22 cellular contexts compared by ENCODE assay signal in genomic region chr11:8127442-8127841, GRCh38. TPM values are rescaled to one million over a fixed set of nuclear protein-coding genes. Genes with fewer than 3 reads are reported as not detected.
"Had no signal": no experiment of that assay in that cellular context is flagged by ENCODE, and none has a peak within 500 bp of the region (broad histone marks: within the 10 kb centered on the region; RNA-seq: fewer than 3 reads in every experiment).

No MANE protein-coding gene starts in this region.

- H3K9me3 Mint-ChIP-seq: dendritic cell treated with granulocyte-macrophage colony-stimulating factor and Interleukin-4, amounts not matched to agents 40 ng/mL and 50 ng/mL, for 4 days; effector memory CD8-positive, alpha-beta T cell; natural killer cell treated with Interleukin-12 subunit alpha and Interleukin-12 subunit beta and Interleukin-15 and Interleukin-18, amount 100 ng/mL, for 72 hours; stimulated activated naive B cell treated with anti-CD40 and anti-IgM and Interleukin-4, amounts not matched to agents 10 μg/mL and 1 μg/mL and 100 μg/mL, for 72 hours had no signal

- H3K27ac Mint-ChIP-seq: dendritic cell treated with granulocyte-macrophage colony-stimulating factor and Interleukin-4, amounts not matched to agents 40 ng/mL and 50 ng/mL, for 4 days; effector memory CD8-positive, alpha-beta T cell; natural killer cell treated with Interleukin-12 subunit alpha and Interleukin-12 subunit beta and Interleukin-15 and Interleukin-18, amount 100 ng/mL, for 72 hours; stimulated activated naive B cell treated with anti-CD40 and anti-IgM and Interleukin-4, amounts not matched to agents 10 μg/mL and 1 μg/mL and 100 μg/mL, for 72 hours had no signal

- H3K4me3 ChIP-seq: heart right ventricle, psoas muscle, right lobe of liver, stomach, thoracic aorta, transverse colon had no signal

- H3K36me3 ChIP-seq: heart right ventricle, right lobe of liver, thoracic aorta, transverse colon had no signal

- H2AFZ ChIP-seq: parathyroid adenoma had no signal

- DNase-seq: cerebellar nuclear complex; effector memory CD8-positive, alpha-beta T cell; heart right ventricle; hypothalamus; kidney glomerular epithelial cell; mammary epithelial cell; midbrain; psoas muscle; retina; right lobe of liver; stimulated activated CD4-positive, alpha-beta T cell treated with anti-CD3 and anti-CD28 coated beads, Interleukin-1b, Interleukin-23, amount 100 ng/mL, for 48 hours; stimulated activated CD4-positive, alpha-beta T cell treated with anti-CD3 and anti-CD28 coated beads, Interleukin-4, amount 100 ng/mL, for 24 hours; stimulated activated naive B cell treated with anti-CD40 and anti-IgM and Interleukin-4, amounts not matched to agents 10 μg/mL and 1 μg/mL and 100 μg/mL, for 72 hours; stomach; substantia nigra; transverse colon had no signal

- H3K27me3 ChIP-seq: heart right ventricle, right lobe of liver, stomach, transverse colon had no signal

- H3K9me3 ChIP-seq: heart right ventricle, psoas muscle, right lobe of liver, stomach, thoracic aorta, transverse colon had no signal

- H3K4me3 Mint-ChIP-seq: dendritic cell treated with granulocyte-macrophage colony-stimulating factor and Interleukin-4, amounts not matched to agents 40 ng/mL and 50 ng/mL, for 4 days; effector memory CD8-positive, alpha-beta T cell; natural killer cell treated with Interleukin-12 subunit alpha and Interleukin-12 subunit beta and Interleukin-15 and Interleukin-18, amount 100 ng/mL, for 72 hours; stimulated activated naive B cell treated with anti-CD40 and anti-IgM and Interleukin-4, amounts not matched to agents 10 μg/mL and 1 μg/mL and 100 μg/mL, for 72 hours had no signal

- H3K36me3 Mint-ChIP-seq: natural killer cell treated with Interleukin-12 subunit alpha and Interleukin-12 subunit beta and Interleukin-15 and Interleukin-18, amount 100 ng/mL, for 72 hours had no signal

- H3K27me3 Mint-ChIP-seq: dendritic cell treated with granulocyte-macrophage colony-stimulating factor and Interleukin-4, amounts not matched to agents 40 ng/mL and 50 ng/mL, for 4 days; effector memory CD8-positive, alpha-beta T cell; stimulated activated naive B cell treated with anti-CD40 and anti-IgM and Interleukin-4, amounts not matched to agents 10 μg/mL and 1 μg/mL and 100 μg/mL, for 72 hours had no signal

- H3K4me1 ChIP-seq: heart right ventricle, parathyroid adenoma, psoas muscle, right lobe of liver, transverse colon had no signal

- ATAC-seq: effector memory CD8-positive, alpha-beta T cell; heart right ventricle; left lobe of liver; natural killer cell treated with Interleukin-12 subunit alpha and Interleukin-12 subunit beta and Interleukin-15 and Interleukin-18, amount 100 ng/mL, for 72 hours; psoas muscle; right lobe of liver; stimulated activated naive B cell treated with anti-CD40 and anti-IgM and Interleukin-4, amounts not matched to agents 10 μg/mL and 1 μg/mL and 100 μg/mL, for 72 hours had no signal

- H3K27ac ChIP-seq: heart right ventricle, parathyroid adenoma, psoas muscle, right lobe of liver, stomach, thoracic aorta, transverse colon had no signal

- H3K79me2 ChIP-seq: parathyroid adenoma had no signal

- H3K9ac ChIP-seq: parathyroid adenoma had no signal

RNA-seq across cellular contexts. Expression of gene RIC3, which starts 41.4 kb away (rescaled TPM):
- total RNA-seq: endothelial cell of umbilical vein had no signal
- polyA plus RNA-seq: endothelial cell of umbilical vein had no signal

RNA-seq across cellular contexts. Expression of gene TUB, which starts 46.4 kb away (rescaled TPM):
- total RNA-seq: natural killer cell treated with Interleukin-12 subunit alpha and Interleukin-12 subunit beta and Interleukin-15 and Interleukin-18, amount 100 ng/mL, for 72 hours had no signal
